17 cellular contexts compared by ENCODE assay signal in genomic region chr5:123518111-123518510, GRCh38. TPM values are rescaled to one million over a fixed set of nuclear protein-coding genes. Genes with fewer than 3 reads are reported as not detected.
DNase-seq lines count a peak whose midpoint lies in the region; ATAC-seq and TF ChIP-seq lines count a peak whose summit lies in the region.
"Had no signal": no experiment of that assay in that cellular context is flagged by ENCODE, and none has a peak within 500 bp of the region (broad histone marks: within the 10 kb centered on the region; RNA-seq: fewer than 3 reads in every experiment).

No MANE protein-coding gene starts in this region.

- H3K4me1 Mint-ChIP-seq in activated CD4-positive, alpha-beta memory T cell treated with anti-CD3 and anti-CD28 coated beads, Interleukin-2, amount 10 ng/mL, durations not matched to agents 7 days and 5 days: peaks cover 52% of the 10 kb centered on the region

- ATAC-seq in GM18519 (IDR thresholded peaks at IDR 0.05; ENCODE audit: low FRiP score, unreplicated experiment) (peak; percentile 25), mucosa of descending colon (peak; percentile 86), GM21737 (IDR thresholded peaks at IDR 0.05; ENCODE audit: unreplicated experiment) (no peak), GM18520 (IDR thresholded peaks at IDR 0.05; ENCODE audit: unreplicated experiment) (no peak)
- ATAC-seq: left ventricle myocardium superior, T-cell had no signal

- H3K36me3 ChIP-seq in mucosa of descending colon (ENCODE audit: low read depth): no peaks in the 10 kb centered on the region
- H3K36me3 ChIP-seq: neutrophil had no signal

- in situ Hi-C loops in GM13977 (cut with MboI; ENCODE audit: low pct_unique_long_range_greater_than_20kb, low sequenced_read_pairs, unreplicated experiment): no loop called here

- H3K4me3 Mint-ChIP-seq in activated CD4-positive, alpha-beta memory T cell treated with anti-CD3 and anti-CD28 coated beads, Interleukin-2, amount 10 ng/mL, durations not matched to agents 7 days and 5 days: no peak overlapping the region
- H3K4me3 Mint-ChIP-seq: activated naive CD4-positive, alpha-beta T cell treated with anti-CD3 and anti-CD28 coated beads for 36 hours; CD4-positive, alpha-beta T cell; T-cell had no signal

- no peaks in the 10 kb centered on the region for H3K9me3 Mint-ChIP-seq in activated CD4-positive, alpha-beta memory T cell treated with anti-CD3 and anti-CD28 coated beads, Interleukin-2, amount 10 ng/mL, durations not matched to agents 7 days and 5 days
- H3K9me3 Mint-ChIP-seq: activated naive CD4-positive, alpha-beta T cell treated with anti-CD3 and anti-CD28 coated beads for 36 hours; CD4-positive, alpha-beta T cell; T-cell had no signal

- no peaks in the 10 kb centered on the region for H3K9me3 ChIP-seq in mucosa of descending colon
- H3K9me3 ChIP-seq: neutrophil had no signal

- H3K36me3 Mint-ChIP-seq in activated CD4-positive, alpha-beta memory T cell treated with anti-CD3 and anti-CD28 coated beads, Interleukin-2, amount 10 ng/mL, durations not matched to agents 7 days and 5 days (ENCODE audit: low read depth): peaks cover 14% of the 10 kb centered on the region

- CTCF ChIA-PET in activated CD4-positive, alpha-beta memory T cell treated with anti-CD3 and anti-CD28 coated beads, Interleukin-2, amount 10 ng/mL, durations not matched to agents 7 days and 5 days (lab: Charles Lee): interaction anchor here (0.8 to 1.1 kb wide), 2 partner anchors 16 to 94 kb away, joined by 3 to 6 read pairs; partner anchors contain the start of gene CEP120

- POLR2A ChIA-PET in activated CD4-positive, alpha-beta memory T cell treated with anti-CD3 and anti-CD28 coated beads, Interleukin-2, amount 10 ng/mL, durations not matched to agents 7 days and 5 days (lab: Charles Lee): interaction anchor here (1.2 to 2.3 kb wide), 2 partner anchors 95 to 99 kb away, joined by 3 to 12 read pairs; partner anchors contain the start of gene CEP120

- DNase-seq in H4 (ENCODE audit: low spot score) (peak; percentile 13), NCI-H82 treated with DMSO at 0.1 percent for 48 hours (lab: John Stamatoyannopoulos, UW; ENCODE audit: unreplicated experiment) (peak; percentile 60), mucosa of descending colon (no peak), GM13977 (ENCODE audit: low spot score) (no peak)
- no peak for DNase-seq in activated CD4-positive, alpha-beta memory T cell treated with anti-CD3 and anti-CD28 coated beads, Interleukin-2, amount 10 ng/mL, durations not matched to agents 7 days and 5 days
- DNase-seq: activated CD4-positive, alpha-beta T cell treated with anti-CD3 and anti-CD28 coated beads, Interleukin-2, amount 50 U/mL, for 48 hours; activated naive CD4-positive, alpha-beta T cell treated with anti-CD3 and anti-CD28 coated beads for 36 hours; CD4-positive, alpha-beta T cell; hypothalamus; KG1; left ventricle myocardium superior; NCI-H2171; T-cell had no signal

- H3K4me3 ChIP-seq in mucosa of descending colon: no peak overlapping the region

- no peak overlapping the region for H3K27ac Mint-ChIP-seq in activated CD4-positive, alpha-beta memory T cell treated with anti-CD3 and anti-CD28 coated beads, Interleukin-2, amount 10 ng/mL, durations not matched to agents 7 days and 5 days
- H3K27ac Mint-ChIP-seq: activated naive CD4-positive, alpha-beta T cell treated with anti-CD3 and anti-CD28 coated beads for 36 hours; CD4-positive, alpha-beta T cell had no signal

- peaks cover 36% of the 10 kb centered on the region for H3K4me1 ChIP-seq in mucosa of descending colon (ENCODE audit: low read depth)

- TF ChIP-seq CTCF in mucosa of descending colon (IDR thresholded peaks at IDR 0.05): no peak
- TF ChIP-seq CTCF in GM13977 (IDR thresholded peaks at IDR 0.05; ENCODE audit: extremely low read depth, insufficient read depth, missing control alignments): no peak

- intact Hi-C loops in mucosa of descending colon (cut with DNase I, micrococcal nuclease): no loop called here

- no peaks in the 10 kb centered on the region for H3K27me3 Mint-ChIP-seq in activated CD4-positive, alpha-beta memory T cell treated with anti-CD3 and anti-CD28 coated beads, Interleukin-2, amount 10 ng/mL, durations not matched to agents 7 days and 5 days
- H3K27me3 Mint-ChIP-seq: CD4-positive, alpha-beta T cell; T-cell had no signal

RNA-seq across cellular contexts. Expression of gene CSNK1G3, which starts 6.1 kb away (rescaled TPM):
- 34.8 and 45.6 TPM in 2 replicates for total RNA-seq in H4 (2014; rRNA removed; shearing (Covaris generic))
- 10 to 100 TPM; 53.3 to 72.0 (median 69.1) TPM for total RNA-seq in mucosa of descending colon
- total RNA-seq in activated CD4-positive, alpha-beta memory T cell treated with anti-CD3 and anti-CD28 coated beads, Interleukin-2, amount 10 ng/mL, durations not matched to agents 7 days and 5 days: 10 to 100 TPM; 30.8 to 32.1 TPM

Comparison
In these comparisons a context has a peak if more than half of its experiments do, and no peak if none do; other contexts are left out.
1. ATAC-seq: peak in GM18519 (single experiment) and mucosa of descending colon (single experiment); none in GM21737 (single experiment) and GM18520 (single experiment).
2. DNase-seq: peak in H4 (single experiment) and NCI-H82 treated with DMSO at 0.1 percent for 48 hours (single experiment); none in mucosa of descending colon (0 of 3), GM13977 (single experiment) and activated CD4-positive, alpha-beta memory T cell treated with anti-CD3 and anti-CD28 coated beads, Interleukin-2, amount 10 ng/mL, durations not matched to agents 7 days and 5 days (single experiment).